In the genomic region with DNA sequence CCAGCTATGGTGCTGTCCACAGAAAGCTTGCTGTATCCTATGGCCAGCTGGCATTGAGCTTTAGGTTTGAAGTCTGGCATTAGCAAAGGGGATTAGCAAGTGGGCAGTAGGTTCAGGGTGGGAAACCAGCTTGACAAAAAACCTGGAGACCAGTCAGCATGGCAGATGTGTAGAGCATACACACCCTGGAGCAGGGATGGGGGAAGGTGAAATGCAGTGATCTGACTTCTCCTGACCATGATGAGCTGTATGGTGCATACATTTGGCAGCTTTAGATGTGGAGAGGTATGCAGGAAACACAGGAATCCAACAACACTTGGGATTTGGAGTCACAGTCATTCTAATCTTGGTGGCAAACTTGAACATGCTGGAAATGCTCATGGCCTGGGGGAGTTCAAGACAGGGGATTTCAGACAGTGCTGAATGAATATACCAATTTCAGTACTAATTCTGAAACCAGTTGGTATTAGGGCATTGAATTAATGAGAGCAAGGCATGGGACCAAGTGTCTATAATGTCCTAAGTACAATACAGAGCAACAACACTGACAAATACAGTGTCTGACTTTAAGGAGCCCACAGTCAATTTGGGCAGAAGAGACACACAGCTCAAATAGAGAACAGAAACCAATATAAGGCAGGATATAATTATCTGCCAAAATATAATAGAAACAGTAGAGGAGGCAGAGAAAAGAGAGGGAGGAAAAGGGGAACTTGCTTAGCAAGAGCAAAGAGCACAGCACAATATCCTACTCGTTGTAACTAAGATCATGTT, we compare ENCODE assay signal across 9 cellular contexts. TPM values are rescaled to one million over a fixed set of nuclear protein-coding genes. Genes with fewer than 3 reads are reported as not detected.
A peak's percentile ranks its signal among the peaks of the same experiment; 100 is the strongest.
DNase-seq lines count a peak whose midpoint lies in the region; ATAC-seq and TF ChIP-seq lines count a peak whose summit lies in the region.
"Had no signal": no experiment of that assay in that cellular context is flagged by ENCODE, and none has a peak within 500 bp of the region (broad histone marks: within the 10 kb centered on the region; RNA-seq: fewer than 3 reads in every experiment).

No MANE protein-coding gene starts in this region.

- in situ Hi-C loops in G401 (cut with HindIII; ENCODE audit: low sequenced_read_pairs), result no loop called here

- H3K4me3 ChIP-seq in right atrium auricular region (no peak overlapping the region), upper lobe of right lung (no peak overlapping the region), Peyer's patch (no peak overlapping the region)

- intact Hi-C loops in Right ventricle myocardium superior (cut with DNase I), result no loop called here
- intact Hi-C loops in upper lobe of right lung (cut with DNase I), result no loop called here

- no peaks in the 10 kb centered on the region for H3K9me3 ChIP-seq in right atrium auricular region
- H3K9me3 ChIP-seq in upper lobe of right lung, result no peaks in the 10 kb centered on the region
- H3K9me3 ChIP-seq in Peyer's patch, result no peaks in the 10 kb centered on the region

- H3K36me3 ChIP-seq in right atrium auricular region (no peaks in the 10 kb centered on the region), upper lobe of right lung (no peaks in the 10 kb centered on the region), Peyer's patch (no peaks in the 10 kb centered on the region)

- no peak for TF ChIP-seq POLR2A in Peyer's patch (IDR thresholded peaks at IDR 0.05)

- TF ChIP-seq CTCF in right atrium auricular region (IDR thresholded peaks at IDR 0.05) (no peak), upper lobe of right lung (IDR thresholded peaks at IDR 0.05) (no peak), Peyer's patch (IDR thresholded peaks at IDR 0.05) (no peak)

- peak; percentile 52 for ATAC-seq in Right ventricle myocardium superior (ENCODE audit: poor library complexity)
- peak; percentile 90 for ATAC-seq in HG03025 (IDR thresholded peaks at IDR 0.05; ENCODE audit: low FRiP score, unreplicated experiment)
- ATAC-seq in upper lobe of right lung, result peak; percentile 81

- H3K27ac ChIP-seq in right atrium auricular region (no peak overlapping the region), upper lobe of right lung (no peak overlapping the region), Peyer's patch (peak overlapping the region in 1 of 4 donors; percentile 68)

- no peaks in the 10 kb centered on the region for H3K27me3 ChIP-seq in right atrium auricular region
- no peaks in the 10 kb centered on the region for H3K27me3 ChIP-seq in upper lobe of right lung
- H3K27me3 ChIP-seq in Peyer's patch, result no peaks in the 10 kb centered on the region

- DNase-seq in Right ventricle myocardium superior, result no peak
- DNase-seq in right atrium auricular region (ENCODE audit: low spot score), result no peak
- peak; percentile 49 for DNase-seq in RPMI8226
- DNase-seq in upper lobe of right lung, result no peak
- DNase-seq in Peyer's patch, result no peak
- no peak for DNase-seq in GF-D8 (lab: John Stamatoyannopoulos, UW)
- no peak for DNase-seq in G401 (ENCODE audit: low spot score)
- DNase-seq: amniotic stem cell had no signal

- H3K4me1 ChIP-seq in right atrium auricular region (no peaks in the 10 kb centered on the region), upper lobe of right lung (peaks cover under 1% of the 10 kb centered on the region), Peyer's patch (peaks cover 0 to 6% (median 2%) of the 10 kb centered on the region in 4 donors)

RNA-seq across cellular contexts. Expression of gene ARHGAP15, which starts 11.8 kb away (rescaled TPM):
- 5.4 TPM for total RNA-seq in Right ventricle myocardium superior
- total RNA-seq in right atrium auricular region, result 1 to 10 TPM; 2.6 to 6.9 TPM
- 19.2 TPM for total RNA-seq in upper lobe of right lung
- 100 to 1,000 TPM in 1 of 4 donors, 10 to 100 TPM in 1, 1 to 10 TPM in 2; 6.7 to 203 (median 12.5) TPM for total RNA-seq in Peyer's patch
- total RNA-seq in G401 (2014; rRNA removed; shearing (Covaris generic)), result not detected in 2 replicates
